Comparison of ENCODE assay signal across 11 cellular contexts in genomic region chr3:58164916-58165821, GRCh38. TPM values are rescaled to one million over a fixed set of nuclear protein-coding genes. Genes with fewer than 3 reads are reported as not detected.
DNase-seq lines count a peak whose midpoint lies in the region; ATAC-seq and TF ChIP-seq lines count a peak whose summit lies in the region.
"Had no signal": no experiment of that assay in that cellular context is flagged by ENCODE, and none has a peak within 500 bp of the region (broad histone marks: within the 10 kb centered on the region; RNA-seq: fewer than 3 reads in every experiment).

No MANE protein-coding gene starts in this region.

- H3K9ac ChIP-seq in mesendoderm (ENCODE audit: low read length), result peak overlapping the region; percentile 25

- no CpG with 5 or more reads among the region's 15 CpGs for WGBS in mesendoderm (ENCODE audit: extremely low coverage, insufficient coverage, low lambda C conversion rate)

- H2BK15ac ChIP-seq in mesendoderm (replicated peaks; ENCODE audit: low read depth), result no peak overlapping the region

- TF ChIP-seq CTCF in choroid plexus epithelial cell (conservative IDR thresholded peaks at IDR 0.05; ENCODE audit: low read depth, low read length), result no peak
- TF ChIP-seq CTCF in upper lobe of right lung (IDR thresholded peaks at IDR 0.05), result no peak

- H3K4ac ChIP-seq in mesendoderm (ENCODE audit: low read depth, low read length), result no peak overlapping the region

- H3K4me1 ChIP-seq in mesendoderm (ENCODE audit: control insufficient read depth, low read depth, low read length) (peaks cover 4% of the 10 kb centered on the region), upper lobe of right lung (peaks cover 29% of the 10 kb centered on the region)
- no peaks in the 10 kb centered on the region for H3K4me1 ChIP-seq in effector memory CD4-positive, alpha-beta T cell (ENCODE audit: control insufficient read depth, insufficient read depth, low read length, poor library complexity, severe bottlenecking)

- H4K5ac ChIP-seq in mesendoderm (ENCODE audit: low read length), result no peak overlapping the region

- H3K23ac ChIP-seq in mesendoderm (ENCODE audit: low read length), result no peak overlapping the region

- H3K4me3 ChIP-seq in choroid plexus epithelial cell (ENCODE audit: low read depth, low read length) (no peak overlapping the region), mesendoderm (ENCODE audit: low read length) (no peak overlapping the region), upper lobe of right lung (no peak overlapping the region), MG63 (no peak overlapping the region)
- H3K4me3 ChIP-seq in effector memory CD4-positive, alpha-beta T cell (ENCODE audit: insufficient read depth, low read depth, low read length, poor library complexity, severe bottlenecking), result no peak overlapping the region
- H3K4me3 ChIP-seq: colonic mucosa had no signal

- no peaks in the 10 kb centered on the region for H3K9me3 ChIP-seq in upper lobe of right lung
- no peaks in the 10 kb centered on the region for H3K9me3 ChIP-seq in MG63
- H3K9me3 ChIP-seq in effector memory CD4-positive, alpha-beta T cell (ENCODE audit: control insufficient read depth, low read length), result no peaks in the 10 kb centered on the region
- H3K9me3 ChIP-seq: colonic mucosa had no signal

- H4K8ac ChIP-seq in mesendoderm (ENCODE audit: low read depth, low read length), result no peak overlapping the region

- peak; percentile 8 for ATAC-seq in upper lobe of right lung

- peaks cover 9% of the 10 kb centered on the region for H3K36me3 ChIP-seq in mesendoderm (ENCODE audit: control insufficient read depth, insufficient read depth, low read length)
- peaks cover 17% of the 10 kb centered on the region for H3K36me3 ChIP-seq in upper lobe of right lung
- peaks cover 76% of the 10 kb centered on the region for H3K36me3 ChIP-seq in MG63
- peaks cover 7% of the 10 kb centered on the region for H3K36me3 ChIP-seq in effector memory CD4-positive, alpha-beta T cell (ENCODE audit: control insufficient read depth, insufficient read depth, low read length)

- no peak overlapping the region for H3K18ac ChIP-seq in mesendoderm (ENCODE audit: low read length)

- no peak overlapping the region for H2BK5ac ChIP-seq in mesendoderm (ENCODE audit: low read length)

- H3K79me2 ChIP-seq in mesendoderm (ENCODE audit: control insufficient read depth, insufficient read depth, low read length), result no peaks in the 10 kb centered on the region

- DNase-seq in NCI-H2081 (lab: John Stamatoyannopoulos, UW), result peak; percentile 10 to 55
- no peak for DNase-seq in NCI-H2081 treated with DMSO at 0.1 percent for 48 hours (lab: John Stamatoyannopoulos, UW)
- peak; percentile 32 for DNase-seq in choroid plexus epithelial cell (ENCODE audit: low read depth)
- DNase-seq in mesendoderm, result peak; percentile 83
- no peak for DNase-seq in upper lobe of right lung
- no peak for DNase-seq in UCSD-AML1 (lab: John Stamatoyannopoulos, UW; ENCODE audit: unreplicated experiment)
- DNase-seq in MG63, result no peak
- DNase-seq in effector memory CD4-positive, alpha-beta T cell, result no peak
- DNase-seq: ACHN, colonic mucosa, NCI-H1048 had no signal

- H2AK5ac ChIP-seq in mesendoderm (ENCODE audit: low read length), result no peak overlapping the region

- no peak overlapping the region for H3K4me2 ChIP-seq in mesendoderm (ENCODE audit: low read length)

- H3K27me3 ChIP-seq in mesendoderm (ENCODE audit: insufficient read depth, low read length, poor library complexity) (no peaks in the 10 kb centered on the region), upper lobe of right lung (no peaks in the 10 kb centered on the region), MG63 (no peaks in the 10 kb centered on the region)
- no peaks in the 10 kb centered on the region for H3K27me3 ChIP-seq in effector memory CD4-positive, alpha-beta T cell (replicated peaks; ENCODE audit: control insufficient read depth, insufficient read depth, low read length, poor library complexity, severe bottlenecking)
- H3K27me3 ChIP-seq: colonic mucosa had no signal

- H3K79me1 ChIP-seq in mesendoderm (ENCODE audit: low read length), result no peaks in the 10 kb centered on the region

- no peak overlapping the region for H2BK120ac ChIP-seq in mesendoderm (ENCODE audit: low read depth, low read length)

- intact Hi-C loops in upper lobe of right lung (cut with DNase I), result no loop called here

- H3K27ac ChIP-seq in mesendoderm (ENCODE audit: low read depth, low read length) (peak overlapping the region; percentile 47), upper lobe of right lung (no peak overlapping the region)
- no peak overlapping the region for H3K27ac ChIP-seq in effector memory CD4-positive, alpha-beta T cell (ENCODE audit: insufficient read depth, low read length, poor library complexity, severe bottlenecking)

- H3K56ac ChIP-seq in mesendoderm (ENCODE audit: low read length), result peak overlapping the region; percentile 51

RNA-seq across cellular contexts. Expression of gene DNASE1L3, which starts 45.6 kb away (rescaled TPM):
- polyA plus RNA-seq in mesendoderm (2013, experiment 1 of 2), result not detected
- not detected for polyA plus RNA-seq in mesendoderm (2013, experiment 2 of 2)
- total RNA-seq in upper lobe of right lung, result 125 TPM
- not detected in 2 replicates for total RNA-seq in MG63 (2014; rRNA removed; shearing (Covaris generic); ENCODE audit: low replicate concordance)

Comparison
In these comparisons a context has a peak if more than half of its experiments do, and no peak if none do; other contexts are left out.
1. DNase-seq: peak in NCI-H2081 (2 of 2), choroid plexus epithelial cell (single experiment) and mesendoderm (single experiment); none in NCI-H2081 treated with DMSO at 0.1 percent for 48 hours (single experiment), upper lobe of right lung (single experiment), UCSD-AML1 (single experiment), MG63 (single experiment) and effector memory CD4-positive, alpha-beta T cell (0 of 3).
2. RNA of gene DNASE1L3, which starts 45.6 kb away (total RNA-seq): 125 TPM in upper lobe of right lung (single experiment); not detected in MG63; every median in the first group is over 100 times any median in the second.